ENCODE assay signal across 34 cellular contexts in genomic region chr3:37686225-37686624, GRCh38.
DNase-seq lines count a peak whose midpoint lies in the region; ATAC-seq, FAIRE-seq and TF ChIP-seq lines count a peak whose summit lies in the region.
"Had no signal": no experiment of that assay in that cellular context is flagged by ENCODE, and none has a peak within 500 bp of the region (broad histone marks: within the 10 kb centered on the region; RNA-seq: fewer than 3 reads in every experiment).

No MANE protein-coding gene starts in this region.

- TF ChIP-seq CTCF in HepG2 (CRISPR knock-in tag; IDR thresholded peaks at IDR 0.05) (no peak), right lobe of liver (IDR thresholded peaks at IDR 0.05) (no peak), WTC11 (IDR thresholded peaks at IDR 0.05) (no peak; the same call in 1 of the 2 replicates), GM20000 (IDR thresholded peaks at IDR 0.05; ENCODE audit: extremely low read depth, missing control alignments) (no peak)
- no peak for TF ChIP-seq CTCF in activated CD8-positive, alpha-beta T cell treated with anti-CD3 and anti-CD28 coated beads for 36 hours (IDR thresholded peaks at IDR 0.05)

- BruUV-seq in HepG2 (replicated peaks; lab: Mats Ljungman, UMichigan) = no TSS peak

- H3K36me3 ChIP-seq in HepG2 (replicated peaks in 1 of 2; ENCODE audit: control insufficient read depth in 1 of 2, insufficient read depth in 2 of 2, low read length in 2 of 2) = no peaks in the 10 kb centered on the region
- H3K36me3 ChIP-seq in right lobe of liver = peaks cover 0 to 1% (median 0%) of the 10 kb centered on the region in 4 donors
- H3K36me3 ChIP-seq: breast epithelium had no signal

- no peaks in the 10 kb centered on the region for H3K27me3 Mint-ChIP-seq in WTC11 (ENCODE audit: low read depth)
- H3K27me3 Mint-ChIP-seq in activated CD8-positive, alpha-beta T cell treated with anti-CD3 and anti-CD28 coated beads for 36 hours = no peaks in the 10 kb centered on the region
- H3K27me3 Mint-ChIP-seq: stimulated activated naive CD8-positive, alpha-beta T cell treated with anti-CD3 and anti-CD28 coated beads, Interleukin-15, Interleukin-2, amounts not matched to agents 100 ng/mL and 50 ng/mL, for 24 hours had no signal

- DNase-seq in HepG2 (ENCODE audit: low spot score) (no peak), right lobe of liver (no peak), WTC11 (ENCODE audit: low spot score) (peak; percentile 42), iPS-NIHi7 (ENCODE audit: extremely low spot score) (peak; percentile 54), GM20000 (ENCODE audit: low spot score) (no peak)
- no peak for DNase-seq in activated CD8-positive, alpha-beta T cell treated with anti-CD3 and anti-CD28 coated beads for 36 hours
- DNase-seq: activated CD4-positive, alpha-beta T cell treated with anti-CD3 and anti-CD28 coated beads, Interleukin-2, amount 50 U/mL, for 48 hours; activated CD8-positive, alpha-beta memory T cell treated with anti-CD3 and anti-CD28 coated beads, Interleukin-2, amount 50 U/mL, for 4 hours; activated naive CD4-positive, alpha-beta T cell treated with anti-CD3 and anti-CD28 coated beads, Interleukin-2, amount 50 U/mL, for 16 hours; amniotic stem cell; CD8-positive, alpha-beta memory T cell; DMS79; effector memory CD8-positive, alpha-beta T cell; foreskin keratinocyte; GF-D8; HFFc6; left colon; mesenchymal stem cell; NCI-H1048; NCI-H1694 treated with DMSO at 0.1 percent for 48 hours; NCI-H2171 treated with DMSO at 0.1 percent for 48 hours; NCI-H524; SHP77; SW 1271; T1000 had no signal

- H3K4me3 ChIP-seq in HepG2 (replicated peaks in 1 of 3; ENCODE audit: insufficient read depth in 1 of 3, low read depth in 2 of 3, low read length in 3 of 3) (no peak overlapping the region), right lobe of liver (no peak overlapping the region)
- H3K4me3 ChIP-seq: breast epithelium, thoracic aorta had no signal

- H3K36me3 Mint-ChIP-seq in WTC11 = no peaks in the 10 kb centered on the region
- no peaks in the 10 kb centered on the region for H3K36me3 Mint-ChIP-seq in activated CD8-positive, alpha-beta T cell treated with anti-CD3 and anti-CD28 coated beads for 36 hours (ENCODE audit: low read depth)
- H3K36me3 Mint-ChIP-seq: CD8-positive, alpha-beta memory T cell had no signal

- intact Hi-C loops in HepG2 (cut with micrococcal nuclease; ENCODE audit: unreplicated experiment) (no loop called here), right lobe of liver (cut with DNase I) (no loop called here)
- intact Hi-C loops in activated CD8-positive, alpha-beta T cell treated with anti-CD3 and anti-CD28 coated beads for 36 hours (cut with micrococcal nuclease) = no loop called here

- H3K27me3 ChIP-seq in HepG2 (ENCODE audit: control insufficient read depth in 1 of 2, insufficient read depth in 2 of 2, low read length in 2 of 2) (peaks cover 2 to 11% of the 10 kb centered on the region in 2 experiments; a peak in 2 of 5 replicates), right lobe of liver (no peaks in the 10 kb centered on the region)
- H3K27me3 ChIP-seq: breast epithelium, foreskin keratinocyte had no signal

- 10% methylated on average over 5 of the region's 5 CpGs for WGBS in HepG2 (ENCODE audit: low lambda C conversion rate)
- 62% methylated on average over 2 of the region's 5 CpGs for WGBS in right lobe of liver (ENCODE audit: insufficient coverage, low coverage, low lambda C conversion rate, missing lambda C conversion rate)

- CTCF ChIA-PET in HepG2 (lab: Yijun Ruan, JAX; ENCODE audit: low intra/inter-chr PET ratio, low total read pairs) (no interaction called here), WTC11 (lab: Charles Lee) (interaction anchor here (1.0 to 2.0 kb wide), 6 partner anchors 25 to 227 kb away, joined by 3 to 6 read pairs (median 3); no protein-coding TSS in a partner anchor)
- CTCF ChIA-PET in activated CD8-positive, alpha-beta T cell treated with anti-CD3 and anti-CD28 coated beads for 36 hours (lab: Charles Lee) = interaction anchor here (0.8 to 1.2 kb wide), 2 partner anchors 9 to 76 kb away, joined by 3 read pairs; no protein-coding TSS in a partner anchor

- no peaks in the 10 kb centered on the region for H4K20me1 ChIP-seq in HepG2 (ENCODE audit: insufficient read depth, low read length)

- H2AFZ ChIP-seq in HepG2 (ENCODE audit: low read length) = no peak overlapping the region

- TF ChIP-seq POLR2A in HepG2 (IDR thresholded peaks at IDR 0.05; ENCODE audit: insufficient read depth in 1 of 2, low read depth in 2 of 2, low read length in 2 of 2) (no peak), right lobe of liver (IDR thresholded peaks at IDR 0.05) (no peak)

- H3K4me1 ChIP-seq in HepG2 (ENCODE audit: insufficient read depth, low read length) (no peaks in the 10 kb centered on the region), right lobe of liver (peaks cover 0 to 9% (median 0%) of the 10 kb centered on the region in 4 donors)
- H3K4me1 ChIP-seq: breast epithelium, foreskin keratinocyte had no signal

- ATAC-seq in HepG2 (peak; percentile 41; the same call in 1 of the 3 replicates), right lobe of liver (no peak), WTC11 (peak; percentile 91), HG02610 (IDR thresholded peaks at IDR 0.05; ENCODE audit: unreplicated experiment) (no peak), HG03442 (IDR thresholded peaks at IDR 0.05; ENCODE audit: unreplicated experiment) (no peak)
- no peak for ATAC-seq in activated CD8-positive, alpha-beta T cell treated with anti-CD3 and anti-CD28 coated beads for 36 hours
- ATAC-seq: effector memory CD8-positive, alpha-beta T cell; esophagus mucosa; foreskin keratinocyte; left colon; Panc1 had no signal

- H3K9me3 Mint-ChIP-seq in WTC11 = no peaks in the 10 kb centered on the region
- no peaks in the 10 kb centered on the region for H3K9me3 Mint-ChIP-seq in activated CD8-positive, alpha-beta T cell treated with anti-CD3 and anti-CD28 coated beads for 36 hours
- H3K9me3 Mint-ChIP-seq: CD8-positive, alpha-beta memory T cell; effector memory CD8-positive, alpha-beta T cell; HFFc6; stimulated activated naive CD8-positive, alpha-beta T cell treated with anti-CD3 and anti-CD28 coated beads, Interleukin-15, Interleukin-2, amounts not matched to agents 100 ng/mL and 50 ng/mL, for 24 hours had no signal

- no peak overlapping the region for H3K27ac ChIP-seq in HepG2 (ENCODE audit: extremely low read length, insufficient read depth, low read length)
- no peak overlapping the region for H3K27ac ChIP-seq in right lobe of liver
- H3K27ac ChIP-seq: breast epithelium, foreskin keratinocyte had no signal

- no peak overlapping the region; the same call in 1 of the 2 replicates for H3K27ac Mint-ChIP-seq in WTC11
- no peak overlapping the region for H3K27ac Mint-ChIP-seq in activated CD8-positive, alpha-beta T cell treated with anti-CD3 and anti-CD28 coated beads for 36 hours
- H3K27ac Mint-ChIP-seq: B cell; CD8-positive, alpha-beta memory T cell; effector memory CD8-positive, alpha-beta T cell; HFFc6; stimulated activated naive CD8-positive, alpha-beta T cell treated with anti-CD3 and anti-CD28 coated beads, Interleukin-15, Interleukin-2, amounts not matched to agents 100 ng/mL and 50 ng/mL, for 24 hours had no signal

- TF ChIP-seq EP300 in HepG2 (IDR thresholded peaks at IDR 0.05; ENCODE audit: low read depth in 2 of 2, low read length in 2 of 2) (no peak), HepG2 (CRISPR knock-in tag; IDR thresholded peaks at IDR 0.05; ENCODE audit: borderline replicate concordance) (no peak)

- POLR2A ChIA-PET in HepG2 (lab: Yijun Ruan, JAX) (no interaction called here), WTC11 (lab: Charles Lee) (no interaction called here)
- POLR2A ChIA-PET in activated CD8-positive, alpha-beta T cell treated with anti-CD3 and anti-CD28 coated beads for 36 hours (lab: Charles Lee) = no interaction called here

- FAIRE-seq in HepG2 (lab: Jason Lieb, UNC) = no peak
- FAIRE-seq: colon had no signal

- no peaks in the 10 kb centered on the region for H3K9me3 ChIP-seq in HepG2 (ENCODE audit: low read length)
- H3K9me3 ChIP-seq in right lobe of liver = no peaks in the 10 kb centered on the region
- H3K9me3 ChIP-seq: breast epithelium, thoracic aorta had no signal

- no peaks in the 10 kb centered on the region for H3K79me2 ChIP-seq in HepG2 (ENCODE audit: insufficient read depth, low read length)

- H3K4me3 Mint-ChIP-seq in WTC11 = no peak overlapping the region
- no peak overlapping the region for H3K4me3 Mint-ChIP-seq in activated CD8-positive, alpha-beta T cell treated with anti-CD3 and anti-CD28 coated beads for 36 hours
- H3K4me3 Mint-ChIP-seq: B cell; CD8-positive, alpha-beta memory T cell; effector memory CD8-positive, alpha-beta T cell; HFFc6; stimulated activated naive CD8-positive, alpha-beta T cell treated with anti-CD3 and anti-CD28 coated beads, Interleukin-15, Interleukin-2, amounts not matched to agents 100 ng/mL and 50 ng/mL, for 24 hours had no signal

- H3K4me2 ChIP-seq in HepG2 (ENCODE audit: low read depth, low read length) = no peak overlapping the region

- no peaks in the 10 kb centered on the region for H3K4me1 Mint-ChIP-seq in WTC11
- H3K4me1 Mint-ChIP-seq in activated CD8-positive, alpha-beta T cell treated with anti-CD3 and anti-CD28 coated beads for 36 hours (ENCODE audit: low read depth) = no peaks in the 10 kb centered on the region
- H3K4me1 Mint-ChIP-seq: B cell; CD8-positive, alpha-beta memory T cell had no signal

- no peak overlapping the region for H3K9ac ChIP-seq in HepG2 (ENCODE audit: insufficient read depth, low read depth, low read length)

- in situ Hi-C loops in HepG2 (cut with HindIII; ENCODE audit: extremely low pct_ligation_motif_present, low pct_unique_long_range_greater_than_20kb) = no loop called here

- no peak for TF ChIP-seq RAD21 in HepG2 (CRISPR knock-in tag; IDR thresholded peaks at IDR 0.05)

TF ChIP-seq in HepG2, 621 proteins besides CTCF, POLR2A, EP300 and RAD21 (continues in another document):
- TF ChIP-seq NFIB (CRISPR knock-in tag; IDR thresholded peaks at IDR 0.05; ENCODE audit: borderline replicate concordance) = no peak
- no peak for TF ChIP-seq THAP11 (CRISPR knock-in tag; IDR thresholded peaks at IDR 0.05)

Comparison
In these comparisons a context has a peak if more than half of its experiments do, and no peak if none do; other contexts are left out.
1. ATAC-seq: peak in HepG2 (single experiment) and WTC11 (single experiment); none in right lobe of liver (0 of 4), HG02610 (single experiment), HG03442 (single experiment) and activated CD8-positive, alpha-beta T cell treated with anti-CD3 and anti-CD28 coated beads for 36 hours (single experiment).
2. DNase-seq: peak in WTC11 (single experiment) and iPS-NIHi7 (single experiment); none in HepG2 (single experiment), right lobe of liver (0 of 3), GM20000 (single experiment) and activated CD8-positive, alpha-beta T cell treated with anti-CD3 and anti-CD28 coated beads for 36 hours (single experiment).